Comparison of ENCODE assay signal across 13 cellular contexts in the genomic region with DNA sequence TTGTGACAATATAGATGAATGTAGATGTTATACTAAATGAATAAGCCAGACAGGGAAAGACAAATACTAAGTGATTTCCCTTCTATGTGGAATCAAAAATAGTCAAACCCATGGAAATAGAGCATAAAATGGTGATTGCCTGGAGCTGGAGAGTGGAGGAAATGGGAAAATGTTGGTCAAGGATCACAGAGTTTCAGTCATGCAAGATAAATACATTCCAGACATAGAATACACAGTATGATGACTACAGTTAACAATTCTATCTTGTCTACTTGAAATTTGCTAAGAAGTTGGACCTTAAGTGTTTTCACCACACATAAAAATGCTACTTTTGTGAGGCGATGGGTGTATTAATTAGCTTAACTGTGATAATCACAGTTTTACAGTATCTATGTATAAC.
"Had no signal": no experiment of that assay in that cellular context is flagged by ENCODE, and none has a peak within 500 bp of the region (broad histone marks: within the 10 kb centered on the region; RNA-seq: fewer than 3 reads in every experiment).

No MANE protein-coding gene starts in this region.

- H3K4me1 ChIP-seq: body of pancreas, gastrocnemius medialis, left ventricle myocardium inferior, upper lobe of right lung had no signal

- H3K36me3 ChIP-seq: gastrocnemius medialis, left ventricle myocardium inferior, upper lobe of right lung had no signal

- DNase-seq: activated CD4-positive, alpha-beta T cell treated with anti-CD3 and anti-CD28 coated beads for 1 hour; activated naive CD8-positive, alpha-beta T cell treated with anti-CD3 and anti-CD28 coated beads for 36 hours; activated T-cell treated with anti-CD3 and anti-CD28 coated beads, Interleukin-2, amount 50 U/mL, for 1 hour; body of pancreas; effector CD4-positive, alpha-beta T cell; gastrocnemius medialis; head of caudate nucleus; left ventricle myocardium inferior; naive thymus-derived CD4-positive, alpha-beta T cell; stimulated activated CD4-positive, alpha-beta T cell treated with anti-CD3 and anti-CD28 coated beads, Interleukin-4, amount 100 ng/mL, for 4 hours; stimulated activated naive CD8-positive, alpha-beta T cell treated with anti-CD3 and anti-CD28 coated beads, Interleukin-15, Interleukin-2, amounts not matched to agents 100 U/mL and 50 U/mL, for 24 hours; upper lobe of right lung had no signal

- ATAC-seq: body of pancreas; gastrocnemius medialis; naive thymus-derived CD4-positive, alpha-beta T cell; SK-N-SH treated with all-trans-retinoic acid at 6 μM for 48 hours; stimulated activated naive CD8-positive, alpha-beta T cell treated with anti-CD3 and anti-CD28 coated beads, Interleukin-15, Interleukin-2, amounts not matched to agents 100 U/mL and 50 U/mL, for 24 hours; upper lobe of right lung had no signal

- H3K27ac ChIP-seq: body of pancreas, gastrocnemius medialis, left ventricle myocardium inferior, upper lobe of right lung had no signal

- H3K9me3 ChIP-seq: body of pancreas, gastrocnemius medialis, left ventricle myocardium inferior, upper lobe of right lung had no signal

- H3K27me3 ChIP-seq: body of pancreas, gastrocnemius medialis, upper lobe of right lung had no signal

- H3K4me3 ChIP-seq: body of pancreas, gastrocnemius medialis, left ventricle myocardium inferior, upper lobe of right lung had no signal
